ENCODE assay signal across 17 cellular contexts in genomic region chr2:191251014-191251413, GRCh38. TPM values are rescaled to one million over a fixed set of nuclear protein-coding genes. Genes with fewer than 3 reads are reported as not detected.
DNase-seq lines count a peak whose midpoint lies in the region; ATAC-seq and TF ChIP-seq lines count a peak whose summit lies in the region.
"Had no signal": no experiment of that assay in that cellular context is flagged by ENCODE, and none has a peak within 500 bp of the region (broad histone marks: within the 10 kb centered on the region; RNA-seq: fewer than 3 reads in every experiment).

No MANE protein-coding gene starts in this region.

- CTCF ChIA-PET in Caco-2 (lab: Charles Lee) (interaction anchor here (1.0 to 1.2 kb wide), 2 partner anchors 68 to 199 kb away, joined by 4 read pairs; no protein-coding TSS in a partner anchor), IMR-90 (lab: Yijun Ruan, JAX) (interaction anchor here (1.1 kb wide), 1 partner anchor 9 kb away, joined by 4 read pairs; no protein-coding TSS in a partner anchor)

- peaks cover 39% of the 10 kb centered on the region for H3K36me3 Mint-ChIP-seq in Caco-2 (ENCODE audit: insufficient read depth, unreplicated experiment)
- H3K36me3 Mint-ChIP-seq in activated T-helper 17 cell treated with anti-CD3 and anti-CD28 coated beads, Interleukin-2, amount 50 U/mL, for 72 hours (ENCODE audit: low read depth): peaks cover 5% of the 10 kb centered on the region

- H3K27me3 ChIP-seq in Caco-2 (replicated peaks; ENCODE audit: control insufficient read depth, insufficient read depth, low read length) (no peaks in the 10 kb centered on the region), IMR-90 (ENCODE audit: control insufficient read depth, insufficient read depth, low read length) (no peaks in the 10 kb centered on the region), osteoblast (ENCODE audit: insufficient read depth, low read length) (no peaks in the 10 kb centered on the region)
- H3K27me3 ChIP-seq: SJCRH30 had no signal

- H3K4me2 ChIP-seq in IMR-90 (ENCODE audit: low read depth, low read length) (peak overlapping the region; percentile 40; the same call in 1 of the 2 replicates), osteoblast (ENCODE audit: insufficient read depth, low read length) (no peak overlapping the region)

- H3K4me1 Mint-ChIP-seq in Caco-2 (ENCODE audit: low read depth, unreplicated experiment): peaks cover 65% of the 10 kb centered on the region
- H3K4me1 Mint-ChIP-seq in activated T-helper 17 cell treated with anti-CD3 and anti-CD28 coated beads, Interleukin-2, amount 50 U/mL, for 72 hours: peaks cover 4% of the 10 kb centered on the region

- H2AK5ac ChIP-seq in IMR-90 (ENCODE audit: low read depth, low read length): peak overlapping the region; percentile 4; the same call in 1 of the 2 replicates

- H2AFZ ChIP-seq in IMR-90 (replicated peaks; ENCODE audit: low read length, poor library complexity) (no peak overlapping the region), osteoblast (ENCODE audit: low read length) (no peak overlapping the region)

- no peak overlapping the region for H2BK15ac ChIP-seq in IMR-90 (ENCODE audit: low read depth, low read length)

- no peak overlapping the region for H3K14ac ChIP-seq in IMR-90 (replicated peaks; ENCODE audit: low read depth, low read length)

- H3K9me3 ChIP-seq in Caco-2: no peaks in the 10 kb centered on the region
- no peaks in the 10 kb centered on the region for H3K9me3 ChIP-seq in IMR-90 (ENCODE audit: control insufficient read depth, insufficient read depth, low read length)
- no peaks in the 10 kb centered on the region for H3K9me3 ChIP-seq in osteoblast (ENCODE audit: low read depth, low read length)
- H3K9me3 ChIP-seq: HAP-1, SJCRH30 had no signal

- no peak overlapping the region for H2BK20ac ChIP-seq in IMR-90 (ENCODE audit: low read depth, low read length)

- H4K91ac ChIP-seq in IMR-90 (ENCODE audit: insufficient read depth, low read depth, low read length): no peak overlapping the region

- DNase-seq in Caco-2 (peak; percentile 18 to 67), IMR-90 (no peak), islet precursor cell (peak; percentile 87), osteoblast (ENCODE audit: insufficient read length, low spot score, missing footprints) (no peak)
- no peak for DNase-seq in stimulated activated CD4-positive, alpha-beta T cell treated with anti-CD3 and anti-CD28 coated beads, Interleukin-12 subunit alpha, Interleukin-12 subunit beta, amount 100 ng/mL, for 4 hours
- no peak for DNase-seq in activated CD4-positive, alpha-beta T cell treated with anti-CD3 and anti-CD28 coated beads for 4 hours
- DNase-seq: AML-193, COR-L47, NCI-H1417, NCI-H187 treated with DMSO at 0.1 percent for 48 hours, NCI-H2171, NCI-H446 treated with DMSO at 0.1 percent for 48 hours, NCI-H748 treated with DMSO at 0.1 percent for 48 hours, SJCRH30 had no signal

- peak overlapping the region; percentile 52 for H3K27ac Mint-ChIP-seq in Caco-2 (ENCODE audit: unreplicated experiment)
- H3K27ac Mint-ChIP-seq in activated T-helper 17 cell treated with anti-CD3 and anti-CD28 coated beads, Interleukin-2, amount 50 U/mL, for 72 hours: no peak overlapping the region

- H3K4me3 ChIP-seq in Caco-2 (ENCODE audit: low read depth, low read length) (no peak overlapping the region), IMR-90 (ENCODE audit: insufficient read depth, low read depth, low read length) (no peak overlapping the region), osteoblast (ENCODE audit: insufficient read depth, low read length) (no peak overlapping the region)
- H3K4me3 ChIP-seq: HAP-1, SJCRH30 had no signal

- dilution Hi-C loops in IMR-90 (cut with HindIII; ENCODE audit: low sequenced_read_pairs, unreplicated experiment): no loop called here

- H3K23ac ChIP-seq in IMR-90 (ENCODE audit: low read depth, low read length): peak overlapping the region; percentile 14; the same call in 1 of the 2 replicates

- peaks cover 15 to 82% of the 10 kb centered on the region in 2 experiments; a peak in 3 of 4 replicates for H3K79me1 ChIP-seq in IMR-90 (ENCODE audit: low read depth in 1 of 2, low read length in 2 of 2)

- H3K4me3 Mint-ChIP-seq in Caco-2 (ENCODE audit: unreplicated experiment): peak overlapping the region; percentile 25
- no peak overlapping the region for H3K4me3 Mint-ChIP-seq in activated T-helper 17 cell treated with anti-CD3 and anti-CD28 coated beads, Interleukin-2, amount 50 U/mL, for 72 hours

- no peak overlapping the region for H3K56ac ChIP-seq in IMR-90 (ENCODE audit: extremely low read depth, insufficient read depth, low read length)

- no peak overlapping the region for H4K5ac ChIP-seq in IMR-90 (ENCODE audit: low read depth, low read length)

- H3K27me3 Mint-ChIP-seq in Caco-2 (ENCODE audit: insufficient read depth, unreplicated experiment): no peaks in the 10 kb centered on the region
- H3K27me3 Mint-ChIP-seq in activated T-helper 17 cell treated with anti-CD3 and anti-CD28 coated beads, Interleukin-2, amount 50 U/mL, for 72 hours: peaks cover 22% of the 10 kb centered on the region

- no peaks in the 10 kb centered on the region for H3K9me3 Mint-ChIP-seq in Caco-2 (ENCODE audit: unreplicated experiment)
- no peaks in the 10 kb centered on the region for H3K9me3 Mint-ChIP-seq in activated T-helper 17 cell treated with anti-CD3 and anti-CD28 coated beads, Interleukin-2, amount 50 U/mL, for 72 hours

- H2AK9ac ChIP-seq in IMR-90 (replicated peaks; ENCODE audit: low read depth, low read length, poor library complexity): no peak overlapping the region

- peak overlapping the region; percentile 12; the same call in 1 of the 2 replicates for H3K18ac ChIP-seq in IMR-90 (ENCODE audit: low read depth, low read length)

- BruUV-seq in Caco-2 (replicated peaks; lab: Mats Ljungman, UMichigan) (no TSS peak), IMR-90 (replicated peaks; lab: Mats Ljungman, UMichigan) (no TSS peak)

- peaks cover 86% of the 10 kb centered on the region for H4K20me1 ChIP-seq in IMR-90 (ENCODE audit: insufficient read depth, low read length)
- peaks cover 62% of the 10 kb centered on the region for H4K20me1 ChIP-seq in osteoblast (ENCODE audit: insufficient read depth, low read length)

- H2BK120ac ChIP-seq in IMR-90 (ENCODE audit: low read depth, low read length): no peak overlapping the region

- H4K8ac ChIP-seq in IMR-90 (ENCODE audit: low read depth in 2 of 2, low read length in 2 of 2): no peak overlapping the region

- no peak overlapping the region; the same call in 1 of the 2 replicates for H3K9ac ChIP-seq in IMR-90 (ENCODE audit: low read depth, low read length)

- POLR2A ChIA-PET in Caco-2 (lab: Charles Lee) (no interaction called here), IMR-90 (lab: Charles Lee; ENCODE audit: unreplicated experiment) (no interaction called here)

- in situ Hi-C loops in IMR-90 (cut with MboI; ENCODE audit: low sequenced_read_pairs): no loop called here

- intact Hi-C loops in Caco-2 (cut with micrococcal nuclease; ENCODE audit: unreplicated experiment): no loop called here
- intact Hi-C loops in IMR-90 (cut with micrococcal nuclease): no loop called here

- no peak overlapping the region for H3K4ac ChIP-seq in IMR-90 (ENCODE audit: low read depth, low read length)

- peaks cover 98% of the 10 kb centered on the region for H3K79me2 ChIP-seq in osteoblast (ENCODE audit: insufficient read depth, low read length)

- no peaks in the 10 kb centered on the region for H3K36me3 ChIP-seq in Caco-2 (ENCODE audit: control insufficient read depth, insufficient read depth, low read length)
- peaks cover 13% of the 10 kb centered on the region; the same call in 1 of the 2 replicates for H3K36me3 ChIP-seq in IMR-90 (ENCODE audit: control insufficient read depth, insufficient read depth, low read length)
- H3K36me3 ChIP-seq in osteoblast (ENCODE audit: insufficient read depth, low read length): peaks cover 7% of the 10 kb centered on the region
- H3K36me3 ChIP-seq: HAP-1, SJCRH30 had no signal

- H3K4me1 ChIP-seq in Caco-2: peaks cover 65% of the 10 kb centered on the region
- peaks cover 34% of the 10 kb centered on the region for H3K4me1 ChIP-seq in IMR-90 (ENCODE audit: control insufficient read depth, insufficient read depth, low read length)
- peaks cover 76% of the 10 kb centered on the region for H3K4me1 ChIP-seq in osteoblast (ENCODE audit: insufficient read depth, low read length)

- H2BK5ac ChIP-seq in IMR-90 (ENCODE audit: low read depth, low read length, poor library complexity, severe bottlenecking): no peak overlapping the region

- no peak for TF ChIP-seq CTCF in Caco-2 (IDR thresholded peaks at IDR 0.05; ENCODE audit: insufficient read depth in 1 of 2, low read depth in 1 of 2, low read length in 1 of 2, severe bottlenecking in 1 of 2, unreplicated experiment in 1 of 2)
- TF ChIP-seq CTCF in IMR-90 (conservative IDR thresholded peaks at IDR 0.05; ENCODE audit: low read depth, low read length): no peak
- no peak for TF ChIP-seq CTCF in osteoblast (IDR thresholded peaks at IDR 0.05; ENCODE audit: extremely low read depth, low read depth, low read length)

- peaks cover 35% of the 10 kb centered on the region for H3K9me1 ChIP-seq in IMR-90 (ENCODE audit: insufficient read depth, low read length)

- TF ChIP-seq RAD21 in IMR-90 (IDR thresholded peaks at IDR 0.05; ENCODE audit: low read length): no peak

- no peak for ATAC-seq in IMR-90 (ENCODE audit: low read depth)
- no peak for ATAC-seq in activated T-helper 17 cell treated with anti-CD3 and anti-CD28 coated beads, Interleukin-2, amount 50 U/mL, for 72 hours (replicated peaks)

- no CpG with 5 or more reads among the region's 5 CpGs for WGBS in IMR-90 (ENCODE audit: extremely low coverage in 2 of 2, insufficient read length in 1 of 2), 2 experiments

- TF ChIP-seq POLR2A in IMR-90 (IDR thresholded peaks at IDR 0.05; ENCODE audit: low read depth, low read length): no peak

- H3K27ac ChIP-seq in IMR-90 (ENCODE audit: insufficient read depth, low read length) (no peak overlapping the region; the same call in 1 of the 2 replicates), osteoblast (ENCODE audit: low read depth, low read length) (peak overlapping the region; percentile 6)
- H3K27ac ChIP-seq: RWPE1, SJCRH30 had no signal

TF ChIP-seq in IMR-90, 13 proteins besides CTCF, POLR2A, EP300 and RAD21:
- TF ChIP-seq NFE2L2 (IDR thresholded peaks at IDR 0.05; ENCODE audit: low read depth, low read length): no peak
- TF ChIP-seq RCOR1 (IDR thresholded peaks at IDR 0.05; ENCODE audit: insufficient replicate concordance, low read length): no peak
- no peak for TF ChIP-seq CEBPB (IDR thresholded peaks at IDR 0.05; ENCODE audit: low read depth, low read length)
- TF ChIP-seq FOS (IDR thresholded peaks at IDR 0.05; ENCODE audit: low read depth, low read length): no peak
- TF ChIP-seq MAZ (IDR thresholded peaks at IDR 0.05; ENCODE audit: borderline replicate concordance, low read depth, low read length): no peak
TF ChIP-seq in IMR-90: peak in this region for 0.

RNA-seq across cellular contexts. Expression of gene MYO1B, which starts 5.8 kb away (rescaled TPM):
- total RNA-seq in Caco-2 (2022) (80.3 and 83.4 TPM in 2 replicates), IMR-90 (2012; rRNA removed) (116 and 167 TPM in 2 replicates), osteoblast (229 and 246 TPM in 2 replicates)
- 44.3 and 57.2 TPM in 2 replicates for polyA plus RNA-seq in IMR-90 (2012; rRNA removed)
- polyA plus RNA-seq in IMR-90 (2012; cell fraction: cytosol; rRNA removed): 11.9 and 14.9 TPM in 2 replicates
- polyA plus RNA-seq in IMR-90 (2012; cell fraction: nucleus; rRNA removed; ENCODE audit: low replicate concordance): 10.3 and 68.5 TPM in 2 replicates
- 10 to 100 TPM in 1 of 2 donors, 1 to 10 TPM in 1; 2.4 to 28.5 TPM for total RNA-seq in activated T-helper 17 cell treated with anti-CD3 and anti-CD28 coated beads, Interleukin-2, amount 50 U/mL, for 72 hours

Comparison
In these comparisons a context has a peak if more than half of its experiments do, and no peak if none do; other contexts are left out.
1. DNase-seq: peak in Caco-2 (2 of 2) and islet precursor cell (single experiment); none in IMR-90 (single experiment), osteoblast (single experiment), stimulated activated CD4-positive, alpha-beta T cell treated with anti-CD3 and anti-CD28 coated beads, Interleukin-12 subunit alpha, Interleukin-12 subunit beta, amount 100 ng/mL, for 4 hours (single experiment) and activated CD4-positive, alpha-beta T cell treated with anti-CD3 and anti-CD28 coated beads for 4 hours (0 of 2).